In the genomic region with DNA sequence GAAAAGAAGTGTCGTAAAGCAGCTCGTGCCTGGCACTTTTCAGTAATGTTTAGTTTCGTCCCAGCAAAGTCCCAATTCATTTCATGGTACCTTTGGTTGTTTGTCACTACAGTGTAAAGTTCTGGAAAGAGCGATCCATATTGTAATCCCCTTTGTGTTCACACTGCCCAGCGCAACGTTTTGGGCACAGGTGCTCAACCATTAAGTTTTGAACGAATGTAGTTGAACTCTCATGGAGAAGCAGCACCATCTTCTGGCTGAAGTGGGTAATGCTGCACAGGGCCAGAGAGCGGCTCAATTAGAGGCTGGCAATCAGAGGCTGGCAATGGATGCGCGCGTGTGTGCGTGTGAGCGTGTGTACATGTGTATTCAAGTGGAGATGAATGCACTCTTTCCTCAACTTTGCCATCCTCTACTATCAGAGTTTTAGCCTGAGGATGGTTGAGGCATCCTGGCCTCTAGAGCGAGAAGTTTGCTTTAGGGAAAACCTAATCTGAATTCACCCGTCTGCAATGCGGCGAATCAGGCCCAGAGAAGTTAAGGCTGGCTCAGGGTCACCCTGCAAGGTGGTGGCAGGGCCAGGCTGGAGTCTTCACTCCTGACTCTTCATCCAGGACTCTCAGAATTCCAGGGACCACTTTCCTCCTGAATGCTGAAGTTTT, we compare ENCODE assay signal across 8 cellular contexts. TPM values are rescaled to one million over a fixed set of nuclear protein-coding genes. Genes with fewer than 3 reads are reported as not detected.
DNase-seq lines count a peak whose midpoint lies in the region; ATAC-seq and TF ChIP-seq lines count a peak whose summit lies in the region.

No MANE protein-coding gene starts in this region.

- no peaks in the 10 kb centered on the region for H3K9me3 Mint-ChIP-seq in activated naive CD8-positive, alpha-beta T cell treated with anti-CD3 and anti-CD28 coated beads, Interleukin-2, amount 50 U/mL, for 24 hours

- peaks cover 6% of the 10 kb centered on the region for H3K27me3 Mint-ChIP-seq in activated naive CD8-positive, alpha-beta T cell treated with anti-CD3 and anti-CD28 coated beads, Interleukin-2, amount 50 U/mL, for 24 hours

- H3K4me1 Mint-ChIP-seq in activated naive CD8-positive, alpha-beta T cell treated with anti-CD3 and anti-CD28 coated beads, Interleukin-2, amount 50 U/mL, for 24 hours = no peaks in the 10 kb centered on the region

- whole genome bisulfite sequencing in heart right ventricle, 2 donors = 32 to 33% methylated on average over 17 of the region's 17 CpGs

- H3K27ac ChIP-seq in heart right ventricle = no peak overlapping the region

- no peaks in the 10 kb centered on the region for H3K36me3 Mint-ChIP-seq in activated naive CD8-positive, alpha-beta T cell treated with anti-CD3 and anti-CD28 coated beads, Interleukin-2, amount 50 U/mL, for 24 hours (ENCODE audit: low read depth)

- no peak overlapping the region for H3K4me3 ChIP-seq in heart right ventricle
- H3K4me3 ChIP-seq in retinal pigment epithelial cell (ENCODE audit: low read length) = no peak overlapping the region

- DNase-seq in NCI-H1436 treated with DMSO at 0.1 percent for 48 hours (lab: John Stamatoyannopoulos, UW) (peak; percentile 54), SW480 (ENCODE audit: low spot score) (peak; percentile 57), heart right ventricle (peak; percentile 65 to 77), retinal pigment epithelial cell (ENCODE audit: low read depth) (no peak)
- DNase-seq in activated naive CD8-positive, alpha-beta T cell treated with anti-CD3 and anti-CD28 coated beads, Interleukin-2, amount 50 U/mL, for 24 hours = peak; percentile 88

- peaks cover 0 to 5% (median 0%) of the 10 kb centered on the region in 7 donors for H3K27me3 ChIP-seq in heart right ventricle

- no peak overlapping the region for H3K27ac Mint-ChIP-seq in activated naive CD8-positive, alpha-beta T cell treated with anti-CD3 and anti-CD28 coated beads, Interleukin-2, amount 50 U/mL, for 24 hours

- peak; percentile 90 for ATAC-seq in activated naive CD8-positive, alpha-beta T cell treated with anti-CD3 and anti-CD28 coated beads, Interleukin-2, amount 50 U/mL, for 24 hours
- ATAC-seq in heart right ventricle (peak; percentile 73 to 87 (median 81)), HG02763 (IDR thresholded peaks at IDR 0.05; ENCODE audit: unreplicated experiment) (no peak), HG02678 (IDR thresholded peaks at IDR 0.05; ENCODE audit: unreplicated experiment) (no peak)

- no peaks in the 10 kb centered on the region for H3K36me3 ChIP-seq in heart right ventricle

- intact Hi-C loops in heart right ventricle (cut with DNase I) = loop anchor here (1.0 to 10.0 kb wide), 13 partner anchors 104 to 988 kb away; partner anchors contain the start of genes SRSF1 (in 7 of the 10) and MRPS23 (in 2 of the 10)

- TF ChIP-seq CTCF in GM12801 (IDR thresholded peaks at IDR 0.05; ENCODE audit: extremely low read depth, insufficient read length) (peak; percentile 60), heart right ventricle (IDR thresholded peaks at IDR 0.05) (peak; percentile 86 to 98 (median 94)), retinal pigment epithelial cell (conservative IDR thresholded peaks at IDR 0.05; ENCODE audit: low read depth, low read length) (peak; percentile 96)

- H3K4me3 Mint-ChIP-seq in activated naive CD8-positive, alpha-beta T cell treated with anti-CD3 and anti-CD28 coated beads, Interleukin-2, amount 50 U/mL, for 24 hours = no peak overlapping the region

- H3K9me3 ChIP-seq in heart right ventricle = no peaks in the 10 kb centered on the region

- H3K4me1 ChIP-seq in heart right ventricle = peaks cover 0 to 3% (median 0%) of the 10 kb centered on the region in 9 donors

RNA-seq across cellular contexts. Expression of gene DYNLL2, which starts 29.9 kb away (rescaled TPM):
- 100 to 1,000 TPM in 2 of 10 donors, 10 to 100 TPM in 8; 73.4 to 105 (median 83.5) TPM for total RNA-seq in heart right ventricle
- polyA plus RNA-seq in heart right ventricle = 10 to 100 TPM; 45.3 to 46.1 TPM

RNA-seq across cellular contexts. Expression of gene OR4D1, which starts 35.1 kb away (rescaled TPM):
- total RNA-seq in heart right ventricle = under 1 TPM in 1 of 10 donors, not detected in 9; 0.07 TPM
- not detected for polyA plus RNA-seq in heart right ventricle

RNA-seq across cellular contexts. Expression of gene OR4D2, which starts 53.7 kb away (rescaled TPM):
- total RNA-seq in heart right ventricle = not detected
- not detected for polyA plus RNA-seq in heart right ventricle

Comparison
In these comparisons a context has a peak if more than half of its experiments do, and no peak if none do; other contexts are left out.
1. ATAC-seq: peak in activated naive CD8-positive, alpha-beta T cell treated with anti-CD3 and anti-CD28 coated beads, Interleukin-2, amount 50 U/mL, for 24 hours (single experiment) and heart right ventricle (8 of 8); none in HG02763 (single experiment) and HG02678 (single experiment).
2. Peak in every context shown above with its lines, with median percentiles within 50 percentile points of each other: CTCF ChIP-seq.